ENCODE assay signal across 9 cellular contexts in genomic region chr16:50984688-50985087, GRCh38.
"Had no signal": no experiment of that assay in that cellular context is flagged by ENCODE, and none has a peak within 500 bp of the region (broad histone marks: within the 10 kb centered on the region; RNA-seq: fewer than 3 reads in every experiment).

No MANE protein-coding gene starts in this region.

- ATAC-seq: GM23338, HCT116 had no signal

- DNase-seq: H7, HFFc6, Karpas-422, KBM-7 had no signal

- H3K27ac ChIP-seq: KMS-11 had no signal

- H3K4me2 ChIP-seq: GM23338, KMS-11 had no signal

- H3K36me3 ChIP-seq: HAP-1 had no signal

- H3K9ac ChIP-seq: KMS-11 had no signal

- H3K4me3 ChIP-seq: GM23338, HAP-1 had no signal

- H3K4me1 ChIP-seq: HAP-1 had no signal

- H3K9me3 ChIP-seq: HAP-1 had no signal

- H2AFZ ChIP-seq: GM23338 had no signal

- FAIRE-seq: HTR-8/SVneo had no signal
